ENCODE assay signal across 8 cellular contexts in genomic region chr4:17324431-17324830, GRCh38.
DNase-seq lines count a peak whose midpoint lies in the region; ATAC-seq, FAIRE-seq and TF ChIP-seq lines count a peak whose summit lies in the region.

No MANE protein-coding gene starts in this region.

- no peak for ATAC-seq in A549
- peak; percentile 50 for ATAC-seq in GM18505 (IDR thresholded peaks at IDR 0.05; ENCODE audit: unreplicated experiment)
- no peak for ATAC-seq in foreskin keratinocyte
- no peak for ATAC-seq in HG03469 (IDR thresholded peaks at IDR 0.05; ENCODE audit: unreplicated experiment)

- intact Hi-C loops in activated T-helper 1 cell treated with anti-CD3 and anti-CD28 coated beads, Interleukin-12 subunit alpha, Interleukin-12 subunit beta, Interleukin-2, Interleukin-4 antibody, amounts not matched to agents 30 ng/mL and 10 ng/mL and 1 ng/mL, durations not matched to agents 14 hours and 24 hours and 36 hours (cut with micrococcal nuclease) = loop anchor here (1.0 to 2.0 kb wide), 3 partner anchors 12 to 532 kb away; no protein-coding TSS in a partner anchor

- CTCF ChIA-PET in A549 (lab: Yijun Ruan, JAX) = interaction anchor here (0.7 to 2.6 kb wide), 11 partner anchors 9 to 1037 kb away, joined by 3 to 8 read pairs (median 3); no protein-coding TSS in a partner anchor

- H3K27me3 ChIP-seq in NT2/D1 (ENCODE audit: insufficient read depth, insufficient read length) = no peaks in the 10 kb centered on the region
- no peaks in the 10 kb centered on the region for H3K27me3 ChIP-seq in foreskin keratinocyte

- FAIRE-seq in A549 (lab: Jason Lieb, UNC) = no peak

- H3K9me3 ChIP-seq in A549 = no peaks in the 10 kb centered on the region
- H3K9me3 ChIP-seq in NT2/D1 (ENCODE audit: insufficient read depth, low read length) = peaks cover 23% of the 10 kb centered on the region

- peaks cover 8% of the 10 kb centered on the region for H3K27me3 Mint-ChIP-seq in activated T-helper 1 cell treated with anti-CD3 and anti-CD28 coated beads, Interleukin-12 subunit alpha, Interleukin-12 subunit beta, Interleukin-2, Interleukin-4 antibody, amounts not matched to agents 30 ng/mL and 10 ng/mL and 1 ng/mL, durations not matched to agents 14 hours and 24 hours and 36 hours (ENCODE audit: insufficient read depth)

- H3K4me3 Mint-ChIP-seq in activated T-helper 1 cell treated with anti-CD3 and anti-CD28 coated beads, Interleukin-12 subunit alpha, Interleukin-12 subunit beta, Interleukin-2, Interleukin-4 antibody, amounts not matched to agents 30 ng/mL and 10 ng/mL and 1 ng/mL, durations not matched to agents 14 hours and 24 hours and 36 hours = peak overlapping the region; percentile 61

- H3K4me3 ChIP-seq in A549 (no peak overlapping the region), NT2/D1 (ENCODE audit: insufficient read length, low read depth) (no peak overlapping the region)

- POLR2A ChIA-PET in A549 (lab: Yijun Ruan, JAX) = no interaction called here

- TF ChIP-seq EP300 in A549 (IDR thresholded peaks at IDR 0.05) = no peak

- peak in 1 of 2 experiments; percentile 18 for DNase-seq in A549 (ENCODE audit: low read depth in 1 of 2, low spot score in 1 of 2)
- DNase-seq in NT2/D1 (ENCODE audit: low read depth, low spot score) = peak; percentile 42
- DNase-seq in activated T-helper 1 cell treated with anti-CD3 and anti-CD28 coated beads, Interleukin-12 subunit alpha, Interleukin-12 subunit beta, Interleukin-2, Interleukin-4 antibody, amounts not matched to agents 30 ng/mL and 10 ng/mL and 1 ng/mL, durations not matched to agents 14 hours and 24 hours and 36 hours (ENCODE audit: low spot score) = peak; percentile 21
- DNase-seq in foreskin keratinocyte = no peak
- peak; percentile 80 for DNase-seq in putamen (ENCODE audit: low spot score)
- DNase-seq in NCI-H2107 (lab: John Stamatoyannopoulos, UW) = no peak

- 8% methylated on average over 11 of the region's 11 CpGs for WGBS in A549 (ENCODE audit: missing lambda C conversion rate)

- no peak overlapping the region for H3K4me2 ChIP-seq in A549

- H3K4me1 Mint-ChIP-seq in activated T-helper 1 cell treated with anti-CD3 and anti-CD28 coated beads, Interleukin-12 subunit alpha, Interleukin-12 subunit beta, Interleukin-2, Interleukin-4 antibody, amounts not matched to agents 30 ng/mL and 10 ng/mL and 1 ng/mL, durations not matched to agents 14 hours and 24 hours and 36 hours (ENCODE audit: low read depth) = peaks cover 10% of the 10 kb centered on the region

- TF ChIP-seq POLR2A in A549 (IDR thresholded peaks at IDR 0.05; ENCODE audit: low read length) (no peak), GM18505 (IDR thresholded peaks at IDR 0.05; ENCODE audit: borderline replicate concordance, extremely low read depth, insufficient read depth, insufficient read length) (no peak)

- no peaks in the 10 kb centered on the region for H3K36me3 Mint-ChIP-seq in activated T-helper 1 cell treated with anti-CD3 and anti-CD28 coated beads, Interleukin-12 subunit alpha, Interleukin-12 subunit beta, Interleukin-2, Interleukin-4 antibody, amounts not matched to agents 30 ng/mL and 10 ng/mL and 1 ng/mL, durations not matched to agents 14 hours and 24 hours and 36 hours (ENCODE audit: low read depth)

- H3K27ac ChIP-seq in A549 (no peak overlapping the region), foreskin keratinocyte (no peak overlapping the region)

- TF ChIP-seq RAD21 in A549 (conservative IDR thresholded peaks at IDR 0.05 in 1 of 2, IDR thresholded peaks at IDR 0.05 in 1 of 2) = peak; percentile 47 to 62; a peak in 4 of 5 replicates

- H3K9ac ChIP-seq in NT2/D1 (ENCODE audit: insufficient read length, low read depth) = no peak overlapping the region

- no peaks in the 10 kb centered on the region for H3K36me3 ChIP-seq in NT2/D1 (ENCODE audit: insufficient read depth, insufficient read length, low read length)

- no peak overlapping the region for H3K27ac Mint-ChIP-seq in activated T-helper 1 cell treated with anti-CD3 and anti-CD28 coated beads, Interleukin-12 subunit alpha, Interleukin-12 subunit beta, Interleukin-2, Interleukin-4 antibody, amounts not matched to agents 30 ng/mL and 10 ng/mL and 1 ng/mL, durations not matched to agents 14 hours and 24 hours and 36 hours

- H3K9me3 Mint-ChIP-seq in activated T-helper 1 cell treated with anti-CD3 and anti-CD28 coated beads, Interleukin-12 subunit alpha, Interleukin-12 subunit beta, Interleukin-2, Interleukin-4 antibody, amounts not matched to agents 30 ng/mL and 10 ng/mL and 1 ng/mL, durations not matched to agents 14 hours and 24 hours and 36 hours = no peaks in the 10 kb centered on the region

- peak; percentile 36; the same call in 2 of the 3 replicates for TF ChIP-seq CTCF in A549 (IDR thresholded peaks at IDR 0.05)
- TF ChIP-seq CTCF in foreskin keratinocyte (conservative IDR thresholded peaks at IDR 0.05) = peak; percentile 67

- H3K4me1 ChIP-seq in A549 (no peaks in the 10 kb centered on the region), NT2/D1 (ENCODE audit: insufficient read depth, insufficient read length) (no peaks in the 10 kb centered on the region), foreskin keratinocyte (no peaks in the 10 kb centered on the region)

TF ChIP-seq in A549, 52 proteins besides CTCF, POLR2A, EP300 and RAD21:
- TF ChIP-seq CBX8 (IDR thresholded peaks at IDR 0.05) (no peak), SMC3 (IDR thresholded peaks at IDR 0.05) (peak; percentile 24; the same call in 1 of the 3 replicates), GATA3 (IDR thresholded peaks at IDR 0.05; ENCODE audit: borderline replicate concordance) (no peak)
TF ChIP-seq in A549: peak in this region for 1.

Comparison
In these comparisons a context has a peak if more than half of its experiments do, and no peak if none do; other contexts are left out.
1. DNase-seq: peak in NT2/D1 (single experiment), activated T-helper 1 cell treated with anti-CD3 and anti-CD28 coated beads, Interleukin-12 subunit alpha, Interleukin-12 subunit beta, Interleukin-2, Interleukin-4 antibody, amounts not matched to agents 30 ng/mL and 10 ng/mL and 1 ng/mL, durations not matched to agents 14 hours and 24 hours and 36 hours (single experiment) and putamen (single experiment); none in foreskin keratinocyte (0 of 2) and NCI-H2107 (single experiment).